Comparison of ENCODE assay signal across 37 cellular contexts in genomic region chr1:98305362-98305761, GRCh38.
"Had no signal": no experiment of that assay in that cellular context is flagged by ENCODE, and none has a peak within 500 bp of the region (broad histone marks: within the 10 kb centered on the region; RNA-seq: fewer than 3 reads in every experiment).

No MANE protein-coding gene starts in this region.

- H3K4me1 Mint-ChIP-seq: activated B cell treated with CpG ODN at 0.5 μM for 24 hours; activated CD4-positive, alpha-beta T cell treated with anti-CD3 and anti-CD28 coated beads, Interleukin-2, amount 10 ng/mL, durations not matched to agents 24 days and 14 days; activated naive CD8-positive, alpha-beta T cell treated with anti-CD3 and anti-CD28 coated beads, Interleukin-2, amount 10 ng/mL, durations not matched to agents 7 days and 5 days; activated naive CD8-positive, alpha-beta T cell treated with anti-CD3 and anti-CD28 coated beads, Interleukin-2, amount 50 U/mL, for 24 hours; activated T-helper 17 cell treated with anti-CD3 and anti-CD28 coated beads, Interleukin-2, amount 50 U/mL, for 72 hours; brain had no signal

- DNase-seq: activated B cell treated with CpG ODN at 0.5 μM for 24 hours; activated CD4-positive, alpha-beta memory T cell treated with anti-CD3 and anti-CD28 coated beads for 36 hours; activated CD4-positive, alpha-beta T cell treated with anti-CD3 and anti-CD28 coated beads for 4 hours; activated CD4-positive, alpha-beta T cell treated with anti-CD3 and anti-CD28 coated beads, Interleukin-2, amount 10 ng/mL, durations not matched to agents 24 days and 14 days; activated CD4-positive, alpha-beta T cell treated with anti-CD3 and anti-CD28 coated beads, Interleukin-2, amount 50 U/mL, for 1 hour; activated CD4-positive, alpha-beta T cell treated with anti-CD3 and anti-CD28 coated beads, Interleukin-2, amount 50 U/mL, for 4 hours; activated CD4-positive, CD25-positive, alpha-beta regulatory T cell treated with anti-CD3 and anti-CD28 coated beads, Interleukin-2, amount 50 U/mL, for 72 hours; activated CD8-positive, alpha-beta memory T cell treated with anti-CD3 and anti-CD28 coated beads, Interleukin-2, amount 50 U/mL, for 4 hours; activated CD8-positive, alpha-beta T cell treated with anti-CD3 and anti-CD28 coated beads for 36 hours; activated effector memory CD4-positive, alpha-beta T cell treated with anti-CD3 and anti-CD28 coated beads, Interleukin-2, amount 50 U/mL, for 16 hours; activated gamma-delta T cell treated with Interleukin-2 at 50 U/mL for 16 hours; activated naive CD4-positive, alpha-beta T cell; activated naive CD4-positive, alpha-beta T cell treated with anti-CD3 and anti-CD28 coated beads for 36 hours; activated naive CD4-positive, alpha-beta T cell treated with anti-CD3 and anti-CD28 coated beads, Interleukin-2, amount 50 U/mL, for 16 hours; activated naive CD8-positive, alpha-beta T cell treated with anti-CD3 and anti-CD28 coated beads, Interleukin-2, amount 10 ng/mL, durations not matched to agents 7 days and 5 days; activated naive CD8-positive, alpha-beta T cell treated with anti-CD3 and anti-CD28 coated beads, Interleukin-2, amount 50 U/mL, for 24 hours; activated T-cell treated with anti-CD3 and anti-CD28 coated beads for 4 hours; activated T-cell treated with anti-CD3 and anti-CD28 coated beads, Interleukin-2, amount 50 U/mL, for 1 hour; activated T-cell treated with anti-CD3 and anti-CD28 coated beads, Interleukin-2, amount 50 U/mL, for 4 hours; activated T-cell treated with anti-CD3 and anti-CD28 coated beads, Interleukin-2, amount 50 U/mL, for 72 hours; amygdala; anterior cingulate cortex; caudate nucleus; cerebellar nuclear complex; T-helper 2 cell; T-helper 9 cell had no signal

- H3K9me3 ChIP-seq: ascending aorta had no signal

- H3K36me3 Mint-ChIP-seq: activated CD4-positive, alpha-beta memory T cell treated with anti-CD3 and anti-CD28 coated beads for 36 hours; activated naive CD8-positive, alpha-beta T cell; activated naive CD8-positive, alpha-beta T cell treated with anti-CD3 and anti-CD28 coated beads, Interleukin-2, amount 10 ng/mL, durations not matched to agents 7 days and 5 days; brain had no signal

- H3K9me3 Mint-ChIP-seq: activated CD4-positive, alpha-beta memory T cell treated with anti-CD3 and anti-CD28 coated beads for 36 hours; activated CD4-positive, alpha-beta T cell treated with anti-CD3 and anti-CD28 coated beads, Interleukin-2, amount 10 ng/mL, durations not matched to agents 24 days and 14 days; activated CD8-positive, alpha-beta T cell treated with anti-CD3 and anti-CD28 coated beads for 36 hours; activated naive CD4-positive, alpha-beta T cell treated with anti-CD3 and anti-CD28 coated beads for 36 hours; activated naive CD8-positive, alpha-beta T cell treated with anti-CD3 and anti-CD28 coated beads, Interleukin-2, amount 10 ng/mL, durations not matched to agents 7 days and 5 days; activated naive CD8-positive, alpha-beta T cell treated with anti-CD3 and anti-CD28 coated beads, Interleukin-2, amount 50 U/mL, for 24 hours; activated T-helper 1 cell treated with anti-CD3 and anti-CD28 coated beads, Interleukin-12 subunit alpha, Interleukin-12 subunit beta, Interleukin-2, Interleukin-4 antibody, amounts not matched to agents 30 ng/mL and 10 ng/mL and 1 ng/mL, durations not matched to agents 14 hours and 24 hours and 36 hours; activated T-helper 17 cell treated with anti-CD3 and anti-CD28 coated beads, Interleukin-2, amount 50 U/mL, for 72 hours; central memory CD8-positive, alpha-beta T cell; T-helper 1 cell treated with Interleukin-12 subunit alpha and Interleukin-12 subunit beta and Interleukin-4 antibody, amounts not matched to agents 30 μg/mL and 1 μg/mL, for 36 hours; T-helper 2 cell treated with Interferon-gamma antibody and Interleukin-4, amounts not matched to agents 5 μg/mL and 100 μg/mL, for 36 hours had no signal

- ATAC-seq: activated CD8-positive, alpha-beta T cell treated with anti-CD3 and anti-CD28 coated beads for 36 hours; activated naive CD8-positive, alpha-beta T cell treated with anti-CD3 and anti-CD28 coated beads, Interleukin-2, amount 50 U/mL, for 24 hours; activated T-cell treated with anti-CD3 and anti-CD28 coated beads, Interleukin-2, amount 50 U/mL, for 4 hours; activated T-cell treated with anti-CD3 and anti-CD28 coated beads, Interleukin-2, amount 50 U/mL, for 72 hours; activated T-helper 17 cell treated with anti-CD3 and anti-CD28 coated beads, Interleukin-2, amount 50 U/mL, for 72 hours had no signal

- H3K36me3 ChIP-seq: ascending aorta, cardiac muscle cell had no signal

- H3K4me3 ChIP-seq: ascending aorta, cardiac muscle cell had no signal

- H3K27me3 Mint-ChIP-seq: activated B cell treated with CpG ODN at 0.5 μM for 24 hours; activated CD4-positive, alpha-beta memory T cell treated with anti-CD3 and anti-CD28 coated beads for 36 hours; activated CD8-positive, alpha-beta T cell treated with anti-CD3 and anti-CD28 coated beads for 36 hours; activated naive CD8-positive, alpha-beta T cell; activated naive CD8-positive, alpha-beta T cell treated with anti-CD3 and anti-CD28 coated beads, Interleukin-2, amount 50 U/mL, for 24 hours; central memory CD8-positive, alpha-beta T cell had no signal

- H3K4me1 ChIP-seq: ascending aorta had no signal

- H3K27ac Mint-ChIP-seq: activated B cell treated with CpG ODN at 0.5 μM for 24 hours; activated CD4-positive, alpha-beta memory T cell treated with anti-CD3 and anti-CD28 coated beads for 36 hours; activated CD4-positive, alpha-beta T cell treated with anti-CD3 and anti-CD28 coated beads, Interleukin-2, amount 10 ng/mL, durations not matched to agents 24 days and 14 days; activated CD8-positive, alpha-beta T cell treated with anti-CD3 and anti-CD28 coated beads for 36 hours; activated naive CD4-positive, alpha-beta T cell treated with anti-CD3 and anti-CD28 coated beads for 36 hours; activated naive CD8-positive, alpha-beta T cell; activated naive CD8-positive, alpha-beta T cell treated with anti-CD3 and anti-CD28 coated beads, Interleukin-2, amount 10 ng/mL, durations not matched to agents 7 days and 5 days; activated naive CD8-positive, alpha-beta T cell treated with anti-CD3 and anti-CD28 coated beads, Interleukin-2, amount 50 U/mL, for 24 hours; activated T-cell treated with anti-CD3 and anti-CD28 coated beads, Interleukin-2, amount 50 U/mL, for 72 hours; activated T-helper 1 cell treated with anti-CD3 and anti-CD28 coated beads, Interleukin-12 subunit alpha, Interleukin-12 subunit beta, Interleukin-2, Interleukin-4 antibody, amounts not matched to agents 30 ng/mL and 10 ng/mL and 1 ng/mL, durations not matched to agents 14 hours and 24 hours and 36 hours; activated T-helper 17 cell treated with anti-CD3 and anti-CD28 coated beads, Interleukin-2, amount 50 U/mL, for 72 hours; brain; T-helper 1 cell treated with Interleukin-12 subunit alpha and Interleukin-12 subunit beta and Interleukin-4 antibody, amounts not matched to agents 30 μg/mL and 1 μg/mL, for 36 hours; T-helper 2 cell treated with Interferon-gamma antibody and Interleukin-4, amounts not matched to agents 5 μg/mL and 100 μg/mL, for 36 hours had no signal

- FAIRE-seq: bronchial epithelial cell had no signal

- H3K27ac ChIP-seq: ascending aorta, cardiac muscle cell, VCaP had no signal

- H3K4me3 Mint-ChIP-seq: activated B cell treated with CpG ODN at 0.5 μM for 24 hours; activated CD4-positive, alpha-beta memory T cell treated with anti-CD3 and anti-CD28 coated beads for 36 hours; activated CD4-positive, alpha-beta T cell treated with anti-CD3 and anti-CD28 coated beads, Interleukin-2, amount 10 ng/mL, durations not matched to agents 24 days and 14 days; activated CD8-positive, alpha-beta T cell treated with anti-CD3 and anti-CD28 coated beads for 36 hours; activated naive CD4-positive, alpha-beta T cell treated with anti-CD3 and anti-CD28 coated beads for 36 hours; activated naive CD8-positive, alpha-beta T cell; activated naive CD8-positive, alpha-beta T cell treated with anti-CD3 and anti-CD28 coated beads, Interleukin-2, amount 10 ng/mL, durations not matched to agents 7 days and 5 days; activated naive CD8-positive, alpha-beta T cell treated with anti-CD3 and anti-CD28 coated beads, Interleukin-2, amount 50 U/mL, for 24 hours; activated T-cell treated with anti-CD3 and anti-CD28 coated beads, Interleukin-2, amount 50 U/mL, for 4 hours; activated T-cell treated with anti-CD3 and anti-CD28 coated beads, Interleukin-2, amount 50 U/mL, for 72 hours; activated T-helper 1 cell treated with anti-CD3 and anti-CD28 coated beads, Interleukin-12 subunit alpha, Interleukin-12 subunit beta, Interleukin-2, Interleukin-4 antibody, amounts not matched to agents 30 ng/mL and 10 ng/mL and 1 ng/mL, durations not matched to agents 14 hours and 24 hours and 36 hours; activated T-helper 17 cell treated with anti-CD3 and anti-CD28 coated beads, Interleukin-2, amount 50 U/mL, for 72 hours; brain; central memory CD8-positive, alpha-beta T cell; T-helper 1 cell treated with Interleukin-12 subunit alpha and Interleukin-12 subunit beta and Interleukin-4 antibody, amounts not matched to agents 30 μg/mL and 1 μg/mL, for 36 hours; T-helper 2 cell treated with Interferon-gamma antibody and Interleukin-4, amounts not matched to agents 5 μg/mL and 100 μg/mL, for 36 hours had no signal

- H3K27me3 ChIP-seq: ascending aorta, cardiac muscle cell had no signal
